21 cellular contexts compared by ENCODE assay signal in genomic region chr13:33838567-33839131, GRCh38. TPM values are rescaled to one million over a fixed set of nuclear protein-coding genes. Genes with fewer than 3 reads are reported as not detected.
DNase-seq lines count a peak whose midpoint lies in the region; ATAC-seq and TF ChIP-seq lines count a peak whose summit lies in the region.
"Had no signal": no experiment of that assay in that cellular context is flagged by ENCODE, and none has a peak within 500 bp of the region (broad histone marks: within the 10 kb centered on the region; RNA-seq: fewer than 3 reads in every experiment).

No MANE protein-coding gene starts in this region.

- H3K4me1 ChIP-seq in IMR-90 (ENCODE audit: control insufficient read depth, insufficient read depth, low read length) (no peaks in the 10 kb centered on the region), fibroblast of lung (ENCODE audit: control insufficient read depth, extremely low read depth, insufficient read depth, low read length) (no peaks in the 10 kb centered on the region), body of pancreas (no peaks in the 10 kb centered on the region)
- H3K4me1 ChIP-seq: sigmoid colon, SJSA1 had no signal

- H2BK15ac ChIP-seq in IMR-90 (ENCODE audit: low read depth, low read length): no peak overlapping the region

- H3K4me3 ChIP-seq in IMR-90 (ENCODE audit: insufficient read depth, low read depth, low read length) (no peak overlapping the region), fibroblast of lung (replicated peaks in 1 of 4; ENCODE audit: control extremely low read depth in 1 of 4, insufficient read depth in 1 of 4, low read depth in 3 of 4, low read length in 4 of 4) (peak overlapping the region in 2 of 4 experiments; percentile 4 to 6), body of pancreas (no peak overlapping the region)
- H3K4me3 ChIP-seq: dorsolateral prefrontal cortex, GM23338, heart right ventricle, sigmoid colon, SJSA1, thoracic aorta had no signal

- peak overlapping the region; percentile 27 for H3K4me2 ChIP-seq in IMR-90 (ENCODE audit: low read depth, low read length)
- peak overlapping the region; percentile 37 for H3K4me2 ChIP-seq in fibroblast of lung (ENCODE audit: extremely low read depth, insufficient read depth, low read length)
- H3K4me2 ChIP-seq: GM23338, KMS-11 had no signal

- H3K56ac ChIP-seq in IMR-90 (ENCODE audit: extremely low read depth, insufficient read depth, low read length): no peak overlapping the region

- H3K23ac ChIP-seq in IMR-90 (ENCODE audit: low read depth, low read length): no peak overlapping the region

- H3K4ac ChIP-seq in IMR-90 (ENCODE audit: low read depth, low read length): no peak overlapping the region

- H2AK5ac ChIP-seq in IMR-90 (ENCODE audit: low read depth, low read length): no peak overlapping the region

- H4K20me1 ChIP-seq in IMR-90 (ENCODE audit: insufficient read depth, low read length): no peaks in the 10 kb centered on the region
- H4K20me1 ChIP-seq in fibroblast of lung (ENCODE audit: control insufficient read depth, extremely low read depth, insufficient read depth, low read length): no peaks in the 10 kb centered on the region

- H3K36me3 ChIP-seq in IMR-90 (ENCODE audit: control insufficient read depth, insufficient read depth, low read length): no peaks in the 10 kb centered on the region
- no peaks in the 10 kb centered on the region for H3K36me3 ChIP-seq in fibroblast of lung (ENCODE audit: control insufficient read depth, insufficient read depth, low read length)
- no peaks in the 10 kb centered on the region for H3K36me3 ChIP-seq in body of pancreas (replicated peaks in 1 of 2; ENCODE audit: insufficient read depth in 1 of 2, low read depth in 2 of 2)
- H3K36me3 ChIP-seq: thoracic aorta had no signal

- no peaks in the 10 kb centered on the region for H3K79me1 ChIP-seq in IMR-90 (ENCODE audit: low read depth in 1 of 2, low read length in 2 of 2)

- H2BK5ac ChIP-seq in IMR-90 (ENCODE audit: low read depth, low read length, poor library complexity, severe bottlenecking): no peak overlapping the region

- H3K27me3 ChIP-seq in IMR-90 (ENCODE audit: control insufficient read depth, insufficient read depth, low read length) (no peaks in the 10 kb centered on the region), fibroblast of lung (ENCODE audit: control insufficient read depth, insufficient read depth, low read length) (no peaks in the 10 kb centered on the region), body of pancreas (no peaks in the 10 kb centered on the region)
- H3K27me3 ChIP-seq: dorsolateral prefrontal cortex, heart right ventricle, sigmoid colon, SJSA1 had no signal

- no peak overlapping the region for H4K91ac ChIP-seq in IMR-90 (ENCODE audit: insufficient read depth, low read depth, low read length)

- H2BK20ac ChIP-seq in IMR-90 (ENCODE audit: low read depth, low read length): no peak overlapping the region

- H3K14ac ChIP-seq in IMR-90 (replicated peaks; ENCODE audit: low read depth, low read length): no peak overlapping the region

- intact Hi-C loops in IMR-90 (cut with micrococcal nuclease): no loop called here
- intact Hi-C loops in body of pancreas (cut with DNase I): no loop called here

- no peak for TF ChIP-seq CTCF in IMR-90 (conservative IDR thresholded peaks at IDR 0.05; ENCODE audit: low read depth, low read length)
- TF ChIP-seq CTCF in fibroblast of lung (conservative IDR thresholded peaks at IDR 0.05 in 1 of 2, IDR thresholded peaks at IDR 0.05 in 1 of 2; ENCODE audit: low read depth in 1 of 2, low read length in 2 of 2): no peak
- no peak for TF ChIP-seq CTCF in body of pancreas (IDR thresholded peaks at IDR 0.05)

- in situ Hi-C loops in IMR-90 (cut with MboI; ENCODE audit: low sequenced_read_pairs): no loop called here

- no peak for TF ChIP-seq POLR2A in IMR-90 (IDR thresholded peaks at IDR 0.05; ENCODE audit: low read depth, low read length)
- no peak for TF ChIP-seq POLR2A in body of pancreas (IDR thresholded peaks at IDR 0.05)

- H4K8ac ChIP-seq in IMR-90 (ENCODE audit: low read depth in 2 of 2, low read length in 2 of 2): no peak overlapping the region

- dilution Hi-C loops in IMR-90 (cut with HindIII; ENCODE audit: low sequenced_read_pairs, unreplicated experiment): no loop called here

- H3K79me2 ChIP-seq in fibroblast of lung (ENCODE audit: control insufficient read depth, insufficient read depth, low read length): no peaks in the 10 kb centered on the region

- no peak overlapping the region for H2BK120ac ChIP-seq in IMR-90 (ENCODE audit: low read depth, low read length)

- H2AK9ac ChIP-seq in IMR-90 (replicated peaks; ENCODE audit: low read depth, low read length, poor library complexity): no peak overlapping the region

- H3K9me3 ChIP-seq in IMR-90 (ENCODE audit: control insufficient read depth, insufficient read depth, low read length) (no peaks in the 10 kb centered on the region), fibroblast of lung (ENCODE audit: control insufficient read depth, insufficient read depth, low read depth, low read length) (no peaks in the 10 kb centered on the region), body of pancreas (no peaks in the 10 kb centered on the region)
- H3K9me3 ChIP-seq: heart right ventricle, sigmoid colon, SJSA1, thoracic aorta had no signal

- peak; percentile 32; the same call in 1 of the 2 replicates for ATAC-seq in IMR-90 (ENCODE audit: low read depth)
- no peak for ATAC-seq in GM21423 (IDR thresholded peaks at IDR 0.05; ENCODE audit: unreplicated experiment)
- no peak for ATAC-seq in body of pancreas
- ATAC-seq: activated CD8-positive, alpha-beta memory T cell treated with anti-CD3 and anti-CD28 coated beads, Interleukin-2, amount 10 ng/mL, durations not matched to agents 7 days and 5 days; GM23338 had no signal

- no CpG with 5 or more reads among the region's 4 CpGs for WGBS in IMR-90 (ENCODE audit: extremely low coverage in 2 of 2, insufficient read length in 1 of 2), 2 experiments
- whole genome bisulfite sequencing in body of pancreas, 2 donors: 50 to 53% methylated on average over 4 of the region's 4 CpGs

- no peak overlapping the region for H3K9ac ChIP-seq in IMR-90 (ENCODE audit: low read depth, low read length)
- H3K9ac ChIP-seq in fibroblast of lung (ENCODE audit: insufficient read depth, low read length): no peak overlapping the region
- H3K9ac ChIP-seq: KMS-11 had no signal

- DNase-seq in AG08395 (ENCODE audit: low spot score): peak; percentile 25
- DNase-seq in IMR-90: peak; percentile 8
- DNase-seq in fibroblast of lung (ENCODE audit: low read depth in 2 of 2): peak; percentile 2 to 67
- peak; percentile 4 for DNase-seq in medulla oblongata (ENCODE audit: extremely low spot score)
- no peak for DNase-seq in caudate nucleus (lab: John Stamatoyannopoulos, UW)
- DNase-seq in HCEC 1CT: no peak
- DNase-seq in body of pancreas: no peak
- DNase-seq: activated CD4-positive, alpha-beta T cell treated with anti-CD3 and anti-CD28 coated beads for 48 hours; activated CD8-positive, alpha-beta memory T cell treated with anti-CD3 and anti-CD28 coated beads, Interleukin-2, amount 10 ng/mL, durations not matched to agents 7 days and 5 days; activated naive CD8-positive, alpha-beta T cell treated with anti-CD3 and anti-CD28 coated beads, Interleukin-2, amount 10 ng/mL, durations not matched to agents 7 days and 5 days; dorsolateral prefrontal cortex; heart right ventricle; NCI-H1930; NCI-H446 treated with DMSO at 0.1 percent for 48 hours; sigmoid colon had no signal

- CTCF ChIA-PET in IMR-90 (lab: Yijun Ruan, JAX): no interaction called here

- POLR2A ChIA-PET in IMR-90 (lab: Charles Lee; ENCODE audit: unreplicated experiment): no interaction called here

- H4K5ac ChIP-seq in IMR-90 (ENCODE audit: low read depth, low read length): no peak overlapping the region

- no peaks in the 10 kb centered on the region; the same call in 1 of the 2 replicates for H3K9me1 ChIP-seq in IMR-90 (ENCODE audit: insufficient read depth, low read length)

- no peak overlapping the region for H3K18ac ChIP-seq in IMR-90 (ENCODE audit: low read depth, low read length)

- TF ChIP-seq RAD21 in IMR-90 (IDR thresholded peaks at IDR 0.05; ENCODE audit: low read length): no peak

- H2AFZ ChIP-seq in IMR-90 (replicated peaks; ENCODE audit: low read length, poor library complexity): no peak overlapping the region
- H2AFZ ChIP-seq in fibroblast of lung (ENCODE audit: low read length): peak overlapping the region; percentile 7
- H2AFZ ChIP-seq: GM23338 had no signal

- BruUV-seq in IMR-90 (replicated peaks; lab: Mats Ljungman, UMichigan): no TSS peak

- H3K27ac ChIP-seq in IMR-90 (ENCODE audit: insufficient read depth, low read length) (no peak overlapping the region), fibroblast of lung (ENCODE audit: insufficient read depth, low read length) (no peak overlapping the region), caudate nucleus (ENCODE audit: low read depth, low read length) (no peak overlapping the region), body of pancreas (no peak overlapping the region)
- H3K27ac ChIP-seq: dorsolateral prefrontal cortex, epithelial cell of prostate, KMS-11, SJSA1, thoracic aorta had no signal

TF ChIP-seq in IMR-90, 13 proteins besides CTCF, POLR2A, EP300 and RAD21:
- TF ChIP-seq CEBPB (IDR thresholded peaks at IDR 0.05; ENCODE audit: low read depth, low read length) (peak; percentile 84), USF2 (IDR thresholded peaks at IDR 0.05; ENCODE audit: low read depth, low read length) (no peak)

RNA-seq across cellular contexts. Expression of gene RFC3, which starts 20.7 kb away (rescaled TPM):
- total RNA-seq in IMR-90 (2012; rRNA removed): 12.9 and 15.6 TPM in 2 replicates
- 7.8 and 9.8 TPM in 2 replicates for polyA plus RNA-seq in IMR-90 (2012; rRNA removed)
- 1.3 and 3.8 TPM in 2 replicates for polyA plus RNA-seq in IMR-90 (2012; cell fraction: cytosol; rRNA removed)
- polyA plus RNA-seq in IMR-90 (2012; cell fraction: nucleus; rRNA removed; ENCODE audit: low replicate concordance): 0.72 and 4.9 TPM in 2 replicates
- 1.8 and 3.1 TPM in 2 replicates for total RNA-seq in fibroblast of lung
- polyA plus RNA-seq in fibroblast of lung: 13.4 and 28.9 TPM in 2 replicates
- polyA plus RNA-seq in fibroblast of lung (2012): 7.1 and 16.0 TPM in 2 replicates
- 0.47 and 1.4 TPM in 2 replicates for polyA minus RNA-seq in fibroblast of lung (ENCODE audit: low replicate concordance)
- 10 to 100 TPM in 1 of 2 donors, 1 to 10 TPM in 1; 8.0 to 10.9 TPM for total RNA-seq in body of pancreas

Comparison
In these comparisons a context has a peak if more than half of its experiments do, and no peak if none do; other contexts are left out.
1. DNase-seq: peak in AG08395 (single experiment), IMR-90 (single experiment), fibroblast of lung (2 of 2) and medulla oblongata (single experiment); none in caudate nucleus (0 of 61), HCEC 1CT (single experiment) and body of pancreas (0 of 4).